9 cellular contexts compared by ENCODE assay signal in the genomic region with DNA sequence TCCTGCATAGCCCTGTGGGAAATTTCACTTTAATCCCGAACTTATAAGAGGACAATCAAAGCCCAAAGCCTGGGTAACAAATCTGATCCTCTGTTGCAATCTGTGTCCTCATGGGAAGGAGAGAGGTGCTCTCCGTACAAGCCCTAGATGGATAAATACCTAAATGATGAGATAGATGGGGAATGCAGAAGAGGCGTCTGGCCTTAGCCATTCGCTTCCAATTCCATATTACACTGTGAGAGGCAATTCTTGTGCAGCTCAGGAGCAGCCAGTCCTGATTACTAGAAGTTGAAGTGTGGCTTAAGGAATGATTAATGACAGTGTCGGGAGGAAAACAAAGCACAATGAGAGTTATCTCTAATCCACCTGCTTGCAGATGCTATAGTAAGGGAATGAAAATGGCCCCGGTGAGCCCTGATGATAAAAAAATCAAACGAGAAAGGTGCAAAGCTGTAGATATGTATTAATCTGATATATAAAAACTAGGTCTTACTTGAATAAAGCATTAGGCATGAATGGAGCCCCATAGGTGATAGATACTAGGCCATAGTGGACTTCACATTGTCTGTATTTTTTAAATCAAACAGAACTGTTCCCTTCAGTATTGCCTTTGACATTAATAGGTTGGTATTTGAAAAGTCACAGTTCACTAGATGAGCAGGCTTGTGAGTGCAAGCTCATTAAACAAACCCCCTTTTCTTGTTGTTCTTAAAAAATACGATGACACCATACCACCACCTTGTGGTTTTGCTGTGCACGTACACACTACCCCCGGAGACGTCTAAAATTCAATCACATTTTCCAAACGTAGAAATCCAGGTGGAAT. TPM values are rescaled to one million over a fixed set of nuclear protein-coding genes. Genes with fewer than 3 reads are reported as not detected.
DNase-seq lines count a peak whose midpoint lies in the region; ATAC-seq and TF ChIP-seq lines count a peak whose summit lies in the region.
"Had no signal": no experiment of that assay in that cellular context is flagged by ENCODE, and none has a peak within 500 bp of the region (broad histone marks: within the 10 kb centered on the region; RNA-seq: fewer than 3 reads in every experiment).

No MANE protein-coding gene starts in this region.

- no peak for TF ChIP-seq EP300 in sigmoid colon (IDR thresholded peaks at IDR 0.05)

- intact Hi-C loops in sigmoid colon (cut with DNase I), result loop anchor here (10.0 kb wide), 1 partner anchor 995 kb away; no protein-coding TSS in a partner anchor

- no peaks in the 10 kb centered on the region for H4K20me1 ChIP-seq in KMS-11 (ENCODE audit: insufficient read depth)
- H4K20me1 ChIP-seq: BLaER1 had no signal

- H3K36me3 ChIP-seq in KMS-11 (ENCODE audit: insufficient read depth) (no peaks in the 10 kb centered on the region), SJSA1 (no peaks in the 10 kb centered on the region), sigmoid colon (no peaks in the 10 kb centered on the region)
- H3K36me3 ChIP-seq: BLaER1 had no signal

- H3K4me2 ChIP-seq in KMS-11, result no peak overlapping the region
- H3K4me2 ChIP-seq: BLaER1 had no signal

- peak; percentile 52 for DNase-seq in NCI-H1105 treated with DMSO at 0.1 percent for 48 hours (lab: John Stamatoyannopoulos, UW)
- DNase-seq in NCI-H1105 (lab: John Stamatoyannopoulos, UW), result no peak
- peak in 1 of 2 experiments; percentile 57 for DNase-seq in SJSA1 (ENCODE audit: low read depth in 1 of 2, low spot score in 2 of 2)
- DNase-seq in foreskin melanocyte, result peak; percentile 3
- DNase-seq in sigmoid colon, result no peak

- H2AFZ ChIP-seq in KMS-11 (ENCODE audit: low read depth), result no peak overlapping the region

- H3K79me2 ChIP-seq in KMS-11 (ENCODE audit: insufficient read depth, low read depth), result no peaks in the 10 kb centered on the region

- no peak for TF ChIP-seq POLR2A in sigmoid colon (IDR thresholded peaks at IDR 0.05)

- no peak overlapping the region for H3K4me3 ChIP-seq in KMS-11 (IDR thresholded peaks at IDR 0.05; ENCODE audit: insufficient read depth, low read depth, low read length)
- H3K4me3 ChIP-seq in SJSA1, result no peak overlapping the region
- no peak overlapping the region for H3K4me3 ChIP-seq in sigmoid colon
- H3K4me3 ChIP-seq: BLaER1 had no signal

- H3K4me1 ChIP-seq in KMS-11 (ENCODE audit: low read depth, poor library complexity, severe bottlenecking) (no peaks in the 10 kb centered on the region), SJSA1 (replicated peaks) (peaks cover 30% of the 10 kb centered on the region), sigmoid colon (peaks cover 0 to 32% (median 24%) of the 10 kb centered on the region in 4 donors)
- H3K4me1 ChIP-seq: BLaER1 had no signal

- no peak overlapping the region for H3K9ac ChIP-seq in KMS-11
- H3K9ac ChIP-seq: BLaER1 had no signal

- H3K27ac ChIP-seq in KMS-11 (no peak overlapping the region), SJSA1 (peak overlapping the region; percentile 15), sigmoid colon (peak overlapping the region in 2 of 4 donors; percentile 48 to 66)
- H3K27ac ChIP-seq: BLaER1 had no signal

- no peak for ATAC-seq in HG03520 (IDR thresholded peaks at IDR 0.05; ENCODE audit: unreplicated experiment)
- no peak for ATAC-seq in activated CD4-positive, CD25-positive, alpha-beta regulatory T cell treated with anti-CD3 and anti-CD28 coated beads, Interleukin-2, amount 50 U/mL, for 24 hours

- H3K9me3 ChIP-seq in SJSA1 (replicated peaks) (no peaks in the 10 kb centered on the region), sigmoid colon (no peaks in the 10 kb centered on the region)
- H3K9me3 ChIP-seq: BLaER1 had no signal

- peak; percentile 85 for TF ChIP-seq CTCF in KMS-11 (conservative IDR thresholded peaks at IDR 0.05; ENCODE audit: low read depth, low read length)
- TF ChIP-seq CTCF in sigmoid colon (IDR thresholded peaks at IDR 0.05), result peak; percentile 32 to 77 (median 63)

- 25 to 35% methylated on average over 12 of the region's 12 CpGs for WGBS in sigmoid colon, 2 donors

- H3K27me3 ChIP-seq in KMS-11 (ENCODE audit: insufficient read depth, low read depth) (no peaks in the 10 kb centered on the region), SJSA1 (replicated peaks) (no peaks in the 10 kb centered on the region), sigmoid colon (no peaks in the 10 kb centered on the region)
- H3K27me3 ChIP-seq: BLaER1 had no signal

RNA-seq across cellular contexts. Expression of a gene that starts 54.2 kb away (rescaled TPM):
- total RNA-seq in SJSA1 (2014; rRNA removed; shearing (Covaris generic)), result not detected in 2 replicates
- total RNA-seq in sigmoid colon, result not detected
- not detected for polyA plus RNA-seq in sigmoid colon

Comparison
In these comparisons a context has a peak if more than half of its experiments do, and no peak if none do; other contexts are left out.
1. DNase-seq: peak in NCI-H1105 treated with DMSO at 0.1 percent for 48 hours (single experiment) and foreskin melanocyte (single experiment); none in NCI-H1105 (single experiment) and sigmoid colon (single experiment).